9 cellular contexts compared by ENCODE assay signal in the genomic region with DNA sequence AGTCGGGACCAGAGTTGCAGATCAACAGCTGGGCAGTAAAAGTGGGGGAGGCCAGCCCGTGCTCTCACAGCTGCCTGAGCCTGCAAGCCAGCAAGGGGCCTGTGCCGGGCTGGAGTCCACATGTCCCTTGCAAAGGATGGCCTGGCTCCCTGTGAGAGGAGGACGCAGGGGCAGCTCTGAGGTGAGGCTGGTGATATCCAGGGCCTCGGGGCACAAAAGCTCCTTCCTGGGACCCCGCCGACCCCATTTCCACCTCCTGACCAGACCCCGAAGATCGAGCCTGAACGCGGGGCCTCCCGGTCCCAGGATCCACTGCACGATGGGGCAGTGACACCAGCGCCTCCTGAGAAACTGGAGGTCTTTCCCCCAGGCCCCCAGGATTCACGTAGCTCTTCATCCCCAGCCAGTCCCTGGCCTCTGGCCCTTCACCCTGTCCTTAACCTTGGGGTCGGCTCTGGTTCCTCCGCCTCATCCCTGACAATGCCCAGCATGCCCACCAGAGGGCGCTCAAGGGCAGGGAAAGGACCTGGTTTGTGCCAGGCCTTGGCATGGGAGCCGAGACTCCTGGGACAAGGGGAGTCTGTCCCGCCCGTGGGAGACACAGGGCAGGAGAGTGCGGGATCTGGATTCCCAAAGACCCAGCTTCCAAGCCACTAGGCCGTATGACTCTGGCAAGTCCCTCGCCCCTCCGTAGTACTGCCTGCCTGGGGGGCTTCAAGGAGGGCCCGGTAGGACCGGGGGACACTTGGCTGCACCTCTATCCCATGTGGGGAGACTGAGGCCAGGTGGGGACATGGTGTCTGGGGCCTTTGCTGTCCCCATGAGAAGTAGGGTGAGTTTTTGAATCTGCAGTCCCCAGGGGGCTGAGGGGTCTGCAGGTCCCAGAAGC. TPM values are rescaled to one million over a fixed set of nuclear protein-coding genes. Genes with fewer than 3 reads are reported as not detected.
DNase-seq lines count a peak whose midpoint lies in the region; ATAC-seq, FAIRE-seq and TF ChIP-seq lines count a peak whose summit lies in the region.
"Had no signal": no experiment of that assay in that cellular context is flagged by ENCODE, and none has a peak within 500 bp of the region (broad histone marks: within the 10 kb centered on the region; RNA-seq: fewer than 3 reads in every experiment).

No MANE protein-coding gene starts in this region.

- no peak overlapping the region for H2BK12ac ChIP-seq in H1 (ENCODE audit: low read depth, low read length)

- H3K9ac ChIP-seq in H1 (replicated peaks in 1 of 4; ENCODE audit: extremely low read depth in 1 of 4, low read depth in 3 of 4, low read length in 3 of 4): no peak overlapping the region

- no peak overlapping the region for H3K23ac ChIP-seq in H1 (ENCODE audit: insufficient read length)

- no peak overlapping the region for H2BK5ac ChIP-seq in H1 (ENCODE audit: low read depth, low read length)

- H3K56ac ChIP-seq in H1 (replicated peaks; ENCODE audit: insufficient read length, low read depth, low read length): no peak overlapping the region

- H4K8ac ChIP-seq in H1 (ENCODE audit: extremely low read depth, insufficient read depth, low read length): peak overlapping the region; percentile 38; the same call in 1 of the 2 replicates

- POLR2A ChIA-PET in H1 (lab: Charles Lee; ENCODE audit: partially characterized antibody): interaction anchor here (1.3 kb wide), 1 partner anchor 122 kb away, joined by 4 read pairs; no protein-coding TSS in a partner anchor

- H3K27ac ChIP-seq in H1 (ENCODE audit: low read depth, low read length): no peak overlapping the region

- no peaks in the 10 kb centered on the region for H3K9me3 ChIP-seq in H1 (ENCODE audit: insufficient read depth in 2 of 2, low read depth in 1 of 2, low read length in 1 of 2)

- TF ChIP-seq EP300 in H1 (IDR thresholded peaks at IDR 0.05; ENCODE audit: borderline replicate concordance in 1 of 2, low read depth in 2 of 2, low read length in 2 of 2): no peak

- H3K27me3 ChIP-seq in H1 (replicated peaks in 1 of 4; ENCODE audit: control insufficient read depth in 3 of 4, extremely low read depth in 1 of 4, insufficient read depth in 3 of 4, low read length in 3 of 4): no peaks in the 10 kb centered on the region; a peak in 2 of 7 replicates

- H3K4ac ChIP-seq in H1 (replicated peaks; ENCODE audit: insufficient read length, low read depth, low read length): no peak overlapping the region

- H3K79me1 ChIP-seq in H1 (ENCODE audit: low read depth, low read length): no peaks in the 10 kb centered on the region

- peaks cover 11% of the 10 kb centered on the region; the same call in 1 of the 2 replicates for H3K23me2 ChIP-seq in H1 (ENCODE audit: low read depth, low read length)

- DNase-seq in NCI-H446 (lab: John Stamatoyannopoulos, UW) (peak; percentile 28 to 83), NCI-H446 treated with DMSO at 0.1 percent for 48 hours (lab: John Stamatoyannopoulos, UW) (no peak), NCI-H2196 treated with DMSO at 0.1 percent for 48 hours (lab: John Stamatoyannopoulos, UW; ENCODE audit: unreplicated experiment) (peak; percentile 26), H1 (ENCODE audit: low read depth in 1 of 2, low spot score in 2 of 2) (peak in 1 of 2 experiments; percentile 100), myocyte (ENCODE audit: low read depth) (peak; percentile 85)
- peak; percentile 52 to 76 for DNase-seq in activated CD8-positive, alpha-beta memory T cell treated with anti-CD3 and anti-CD28 coated beads for 1 hour (ENCODE audit: extremely low read depth in 1 of 2, low read depth in 1 of 2)
- DNase-seq in stimulated activated CD8-positive, alpha-beta memory T cell treated with anti-CD3 and anti-CD28 coated beads, Interleukin-7, amount 100 ng/mL, for 24 hours (ENCODE audit: low read depth): peak; percentile 70

- no peak overlapping the region for H2AFZ ChIP-seq in H1 (ENCODE audit: low read length)

- H2BK15ac ChIP-seq in H1 (ENCODE audit: low read length): no peak overlapping the region

- peak; percentile 98 to 99 for TF ChIP-seq RAD21 in H1 (IDR thresholded peaks at IDR 0.05 in 1 of 2, conservative IDR thresholded peaks at IDR 0.05 in 1 of 2; ENCODE audit: low read depth in 2 of 2, low read length in 2 of 2)

- no peak overlapping the region for H4K91ac ChIP-seq in H1 (replicated peaks; ENCODE audit: insufficient read length, low read length)

- H3K36me3 ChIP-seq in H1 (ENCODE audit: control insufficient read depth in 2 of 4, insufficient read depth in 4 of 4, low read length in 3 of 4): no peaks in the 10 kb centered on the region

- no peak overlapping the region for H3K4me2 ChIP-seq in H1 (ENCODE audit: insufficient read depth in 1 of 2, low read depth in 2 of 2, low read length in 2 of 2)

- no peak overlapping the region for H3K4me3 ChIP-seq in H1 (ENCODE audit: extremely low read depth in 1 of 4, insufficient read depth in 2 of 4, low read depth in 3 of 4, low read length in 4 of 4)

- no peak overlapping the region for H4K5ac ChIP-seq in H1 (ENCODE audit: insufficient read length, low read depth, low read length)

- ATAC-seq in GM19463 (IDR thresholded peaks at IDR 0.05; ENCODE audit: unreplicated experiment): no peak

- no peak overlapping the region for H2BK20ac ChIP-seq in H1 (ENCODE audit: low read length)

- peak; percentile 45 for FAIRE-seq in H1 (lab: Jason Lieb, UNC)

- H3K79me2 ChIP-seq in H1 (ENCODE audit: control insufficient read depth in 1 of 2, insufficient read depth in 2 of 2, low read length in 2 of 2): no peaks in the 10 kb centered on the region

- no peak for TF ChIP-seq POLR2A in H1 (IDR thresholded peaks at IDR 0.05; ENCODE audit: control extremely low read depth in 1 of 2, low read depth in 2 of 2, low read length in 2 of 2)

- H3K14ac ChIP-seq in H1 (ENCODE audit: insufficient read length): no peak overlapping the region

- H4K20me1 ChIP-seq in H1 (replicated peaks in 1 of 2; ENCODE audit: control insufficient read depth in 1 of 2, insufficient read depth in 2 of 2, low read length in 2 of 2): peaks cover 0 to 10% of the 10 kb centered on the region in 2 experiments

- no peak overlapping the region for H2AK5ac ChIP-seq in H1 (ENCODE audit: low read depth, low read length)

- no peak overlapping the region for H2BK120ac ChIP-seq in H1 (replicated peaks; ENCODE audit: low read depth, low read length)

- no peak overlapping the region; the same call in 1 of the 2 replicates for H3K18ac ChIP-seq in H1 (ENCODE audit: extremely low read depth, low read length)

- 57% methylated on average over 27 of the region's 27 CpGs; no CpG with 5 or more reads in 1 of the 2 experiments for WGBS in H1 (ENCODE audit: extremely low coverage in 1 of 2, insufficient coverage in 1 of 2, insufficient read length in 1 of 2, insufficient replicate concordance in 2 of 2, low coverage in 1 of 2, low lambda C conversion rate in 2 of 2, missing lambda C conversion rate in 1 of 2), 2 experiments

- peaks cover 0 to 3% (median 0%) of the 10 kb centered on the region in 4 experiments; a peak in 2 of 7 replicates for H3K4me1 ChIP-seq in H1 (replicated peaks in 1 of 4; ENCODE audit: control insufficient read depth in 3 of 4, insufficient read depth in 4 of 4, low read length in 3 of 4)

- TF ChIP-seq CTCF in H1 (IDR thresholded peaks at IDR 0.05; ENCODE audit: control extremely low read depth in 1 of 3, insufficient read depth in 1 of 3, low read depth in 1 of 3, low read length in 3 of 3): peak; percentile 94 to 98 (median 97)

- CTCF ChIA-PET in H1 (lab: Charles Lee; ENCODE audit: partially characterized antibody): interaction anchor here (0.5 to 6.7 kb wide), 56 partner anchors 9 to 624 kb away, joined by 3 to 111 read pairs (median 4); a partner anchor contains a TSS

TF ChIP-seq in H1, 55 proteins besides CTCF, POLR2A, EP300 and RAD21:
- TF ChIP-seq RXRA (IDR thresholded peaks at IDR 0.05; ENCODE audit: insufficient read depth, low read depth, low read length) (0 out of 2 replicates have a peak, but pooled peaks have one; percentile 24), KDM1A (IDR thresholded peaks at IDR 0.05; ENCODE audit: borderline replicate concordance, low read length) (no peak), YY1 (IDR thresholded peaks at IDR 0.05; ENCODE audit: low read depth, low read length) (peak; percentile 71; the same call in 1 of the 2 replicates), GABPA (IDR thresholded peaks at IDR 0.05; ENCODE audit: borderline replicate concordance, insufficient read depth, low read length) (peak; percentile 60; the same call in 1 of the 2 replicates), TBP (IDR thresholded peaks at IDR 0.05; ENCODE audit: low read depth, low read length) (peak; percentile 58; the same call in 1 of the 2 replicates), TEAD4 (IDR thresholded peaks at IDR 0.05; ENCODE audit: low read depth, low read length) (peak; percentile 18; the same call in 1 of the 2 replicates), BACH1 (IDR thresholded peaks at IDR 0.05; ENCODE audit: low read length) (0 out of 2 replicates have a peak, but pooled peaks have one; percentile 8), POLR2AphosphoS5 (IDR thresholded peaks at IDR 0.05; ENCODE audit: low read depth, low read length) (no peak)

RNA-seq across cellular contexts. Expression of a gene that starts 17.8 kb away (rescaled TPM):
- total RNA-seq in H1 (2021; fragmentation: NEBNext Ultra II Directional; extraction: Animal tissue kit (Norgen Biotek cat#: 25700)): 0.13 and 0.24 TPM in 2 replicates
- 0.14 and 0.24 TPM in 2 replicates for polyA plus RNA-seq in H1 (2011; rRNA removed)
- polyA plus RNA-seq in H1 (2011; cell fraction: cytosol; rRNA removed): 0.12 TPM
- polyA plus RNA-seq in H1 (2011; cell fraction: nucleus; rRNA removed): 0.27 TPM
- polyA plus RNA-seq in H1 (2012, experiment 1 of 2): 0.14 to 0.46 TPM (median 0.23 TPM) in 4 replicates
- 0.29 TPM for polyA plus RNA-seq in H1 (2012, experiment 2 of 2)
- 0.08 TPM for polyA plus RNA-seq in H1 (2013, experiment 1 of 2)
- 0.13 TPM for polyA plus RNA-seq in H1 (2013, experiment 2 of 2)
- polyA minus RNA-seq in H1 (2011; rRNA and poly(A)+ RNA removed): 0.16 and 0.17 TPM in 2 replicates
- polyA minus RNA-seq in H1 (2011; cell fraction: cytosol; rRNA and poly(A)+ RNA removed): not detected
- 0.30 TPM for polyA minus RNA-seq in H1 (2011; cell fraction: nucleus; rRNA and poly(A)+ RNA removed)
- not detected in 2 replicates for total RNA-seq in myocyte
- polyA plus RNA-seq in myocyte (2012): not detected
- total RNA-seq: mononuclear cell had no signal
